ENCODE assay signal across 8 cellular contexts in genomic region chr1:225554216-225554812, GRCh38.
DNase-seq lines count a peak whose midpoint lies in the region; ATAC-seq and TF ChIP-seq lines count a peak whose summit lies in the region.

No MANE protein-coding gene starts in this region.

- intact Hi-C loops in right lobe of liver (cut with DNase I): no loop called here

- H3K4me1 ChIP-seq in MM.1S (ENCODE audit: low read length) (no peaks in the 10 kb centered on the region), right lobe of liver (no peaks in the 10 kb centered on the region)

- H3K4me2 ChIP-seq in MM.1S (ENCODE audit: low read depth, low read length): no peak overlapping the region

- H3K27me3 ChIP-seq in MM.1S (replicated peaks; ENCODE audit: insufficient read depth, low read length): no peaks in the 10 kb centered on the region
- no peaks in the 10 kb centered on the region for H3K27me3 ChIP-seq in right lobe of liver

- no peak overlapping the region for H2AFZ ChIP-seq in MM.1S (ENCODE audit: low read length)

- H3K27ac ChIP-seq in MM.1S (ENCODE audit: low read length): no peak overlapping the region
- H3K27ac ChIP-seq in right lobe of liver: no peak overlapping the region

- DNase-seq in ELR (ENCODE audit: low read depth) (peak; percentile 61), MM.1S (peak; percentile 47), brain pericyte (ENCODE audit: low read depth, low spot score) (peak; percentile 6), right lobe of liver (no peak), NCI-H2029 treated with DMSO at 0.1 percent for 48 hours (lab: John Stamatoyannopoulos, UW) (no peak), activated T-cell treated with anti-CD3 and anti-CD28 coated beads for 4 hours (no peak)

- WGBS in right lobe of liver (ENCODE audit: insufficient coverage, low coverage, low lambda C conversion rate, missing lambda C conversion rate): 33% methylated on average over 2 of the region's 2 CpGs

- no peak for TF ChIP-seq POLR2A in right lobe of liver (IDR thresholded peaks at IDR 0.05)

- H3K9me3 ChIP-seq in MM.1S (replicated peaks; ENCODE audit: insufficient read depth, low read length) (no peaks in the 10 kb centered on the region), right lobe of liver (no peaks in the 10 kb centered on the region)

- no peaks in the 10 kb centered on the region for H4K20me1 ChIP-seq in MM.1S (ENCODE audit: insufficient read depth, low read length)

- no peak overlapping the region for H3K9ac ChIP-seq in MM.1S (ENCODE audit: low read length)

- TF ChIP-seq CTCF in MM.1S (IDR thresholded peaks at IDR 0.05; ENCODE audit: low read length) (peak; percentile 76), right lobe of liver (IDR thresholded peaks at IDR 0.05) (peak; percentile 55 to 66 (median 64))

- no peaks in the 10 kb centered on the region for H3K9me2 ChIP-seq in MM.1S (replicated peaks; ENCODE audit: insufficient read depth, low read length)

- H3K79me2 ChIP-seq in MM.1S (ENCODE audit: low read length): no peaks in the 10 kb centered on the region

- H3F3A ChIP-seq in MM.1S (ENCODE audit: insufficient read depth, low read length): no peaks in the 10 kb centered on the region

- no peak overlapping the region for H3K4me3 ChIP-seq in MM.1S (ENCODE audit: low read length)
- H3K4me3 ChIP-seq in right lobe of liver: no peak overlapping the region

- H3K36me3 ChIP-seq in MM.1S (replicated peaks; ENCODE audit: insufficient read depth, low read length) (no peaks in the 10 kb centered on the region), right lobe of liver (no peaks in the 10 kb centered on the region)

- ATAC-seq in right lobe of liver (peak; percentile 70 to 76 (median 74)), GM21515 (IDR thresholded peaks at IDR 0.05; ENCODE audit: unreplicated experiment) (no peak), HG03097 (IDR thresholded peaks at IDR 0.05; ENCODE audit: low FRiP score, unreplicated experiment) (no peak)

Comparison
In these comparisons a context has a peak if more than half of its experiments do, and no peak if none do; other contexts are left out.
1. DNase-seq: peak in ELR (single experiment), MM.1S (single experiment) and brain pericyte (single experiment); none in right lobe of liver (0 of 3), NCI-H2029 treated with DMSO at 0.1 percent for 48 hours (single experiment) and activated T-cell treated with anti-CD3 and anti-CD28 coated beads for 4 hours (single experiment).
2. ATAC-seq: peak in right lobe of liver (4 of 4); none in GM21515 (single experiment) and HG03097 (single experiment).